In genomic region chr11:107720305-107720775, GRCh38 we compare ENCODE assay signal across 19 cellular contexts. TPM values are rescaled to one million over a fixed set of nuclear protein-coding genes. Genes with fewer than 3 reads are reported as not detected.
"Had no signal": no experiment of that assay in that cellular context is flagged by ENCODE, and none has a peak within 500 bp of the region (broad histone marks: within the 10 kb centered on the region; RNA-seq: fewer than 3 reads in every experiment).

No MANE protein-coding gene starts in this region.

- H3K4me3 Mint-ChIP-seq: activated B cell treated with CpG ODN at 0.5 μM for 24 hours; activated CD8-positive, alpha-beta T cell treated with anti-CD3 and anti-CD28 coated beads, Interleukin-2, amount 10 ng/mL, durations not matched to agents 7 days and 5 days; activated naive CD8-positive, alpha-beta T cell treated with anti-CD3 and anti-CD28 coated beads for 36 hours; natural killer cell treated with Interleukin-12 subunit alpha and Interleukin-12 subunit beta and Interleukin-15 and Interleukin-18, amount 100 ng/mL, for 72 hours; stimulated activated naive CD8-positive, alpha-beta T cell treated with anti-CD3 and anti-CD28 coated beads, Interleukin-15, amount 100 ng/mL, for 72 hours had no signal

- H3K27me3 ChIP-seq: colonic mucosa, esophagus squamous epithelium, uterus had no signal

- H3K27ac ChIP-seq: colonic mucosa, esophagus squamous epithelium, thoracic aorta, uterus had no signal

- H3K27ac Mint-ChIP-seq: activated B cell treated with CpG ODN at 0.5 μM for 24 hours; activated CD8-positive, alpha-beta T cell treated with anti-CD3 and anti-CD28 coated beads, Interleukin-2, amount 10 ng/mL, durations not matched to agents 7 days and 5 days; activated naive CD8-positive, alpha-beta T cell treated with anti-CD3 and anti-CD28 coated beads for 36 hours; natural killer cell treated with Interleukin-12 subunit alpha and Interleukin-12 subunit beta and Interleukin-15 and Interleukin-18, amount 100 ng/mL, for 72 hours; stimulated activated naive CD8-positive, alpha-beta T cell treated with anti-CD3 and anti-CD28 coated beads, Interleukin-15, amount 100 ng/mL, for 72 hours had no signal

- H3K36me3 Mint-ChIP-seq: activated naive CD8-positive, alpha-beta T cell treated with anti-CD3 and anti-CD28 coated beads for 36 hours; natural killer cell treated with Interleukin-12 subunit alpha and Interleukin-12 subunit beta and Interleukin-15 and Interleukin-18, amount 100 ng/mL, for 72 hours had no signal

- DNase-seq: activated B cell treated with CpG ODN at 0.5 μM for 24 hours; activated CD4-positive, alpha-beta T cell treated with anti-CD3 and anti-CD28 coated beads for 48 hours; activated CD8-positive, alpha-beta memory T cell treated with anti-CD3 and anti-CD28 coated beads, Interleukin-2, amount 50 U/mL, for 48 hours; activated CD8-positive, alpha-beta T cell treated with anti-CD3 and anti-CD28 coated beads, Interleukin-2, amount 10 ng/mL, durations not matched to agents 7 days and 5 days; activated gamma-delta T cell treated with Interleukin-2 at 50 U/mL for 16 hours; activated naive CD8-positive, alpha-beta T cell treated with anti-CD3 and anti-CD28 coated beads for 36 hours; central memory CD4-positive, alpha-beta T cell; colonic mucosa; esophagus squamous epithelium; kidney glomerular epithelial cell; left ventricle myocardium superior; mesendoderm; posterior cingulate gyrus; stimulated activated naive CD8-positive, alpha-beta T cell treated with anti-CD3 and anti-CD28 coated beads, Interleukin-15, amount 100 ng/mL, for 72 hours; uterus had no signal

- H3K36me3 ChIP-seq: colonic mucosa, esophagus squamous epithelium, thoracic aorta, uterus had no signal

- ATAC-seq: activated CD8-positive, alpha-beta T cell treated with anti-CD3 and anti-CD28 coated beads, Interleukin-2, amount 10 ng/mL, durations not matched to agents 7 days and 5 days; left ventricle myocardium superior; natural killer cell treated with Interleukin-12 subunit alpha and Interleukin-12 subunit beta and Interleukin-15 and Interleukin-18, amount 100 ng/mL, for 72 hours; stimulated activated naive CD8-positive, alpha-beta T cell treated with anti-CD3 and anti-CD28 coated beads, Interleukin-15, amount 100 ng/mL, for 72 hours had no signal

- H3K9me3 ChIP-seq: colonic mucosa, esophagus squamous epithelium, thoracic aorta, uterus had no signal

- H3K4me1 ChIP-seq: colonic mucosa, uterus had no signal

- H3K9me3 Mint-ChIP-seq: activated B cell treated with CpG ODN at 0.5 μM for 24 hours; activated naive CD8-positive, alpha-beta T cell treated with anti-CD3 and anti-CD28 coated beads for 36 hours; stimulated activated naive CD8-positive, alpha-beta T cell treated with anti-CD3 and anti-CD28 coated beads, Interleukin-15, amount 100 ng/mL, for 72 hours had no signal

- H3K4me1 Mint-ChIP-seq: activated B cell treated with CpG ODN at 0.5 μM for 24 hours; activated naive CD8-positive, alpha-beta T cell treated with anti-CD3 and anti-CD28 coated beads for 36 hours; stimulated activated naive CD8-positive, alpha-beta T cell treated with anti-CD3 and anti-CD28 coated beads, Interleukin-15, amount 100 ng/mL, for 72 hours had no signal

- H3K4me3 ChIP-seq: colonic mucosa, esophagus squamous epithelium, thoracic aorta, uterus had no signal

RNA-seq across cellular contexts. Expression of gene SLN, which starts 8.5 kb away (rescaled TPM):
- total RNA-seq: activated B cell treated with CpG ODN at 0.5 μM for 24 hours; activated CD8-positive, alpha-beta T cell treated with anti-CD3 and anti-CD28 coated beads, Interleukin-2, amount 10 ng/mL, durations not matched to agents 7 days and 5 days; activated naive CD8-positive, alpha-beta T cell treated with anti-CD3 and anti-CD28 coated beads for 36 hours; colonic mucosa; esophagus squamous epithelium; fibroblast of villous mesenchyme; natural killer cell treated with Interleukin-12 subunit alpha and Interleukin-12 subunit beta and Interleukin-15 and Interleukin-18, amount 100 ng/mL, for 72 hours; T-helper 2 cell treated with Interferon-gamma antibody and Interleukin-4, amounts not matched to agents 100 ng/mL and 5 ng/mL, for 36 hours had no signal
